Comparison of ENCODE assay signal across 9 cellular contexts in the genomic region with DNA sequence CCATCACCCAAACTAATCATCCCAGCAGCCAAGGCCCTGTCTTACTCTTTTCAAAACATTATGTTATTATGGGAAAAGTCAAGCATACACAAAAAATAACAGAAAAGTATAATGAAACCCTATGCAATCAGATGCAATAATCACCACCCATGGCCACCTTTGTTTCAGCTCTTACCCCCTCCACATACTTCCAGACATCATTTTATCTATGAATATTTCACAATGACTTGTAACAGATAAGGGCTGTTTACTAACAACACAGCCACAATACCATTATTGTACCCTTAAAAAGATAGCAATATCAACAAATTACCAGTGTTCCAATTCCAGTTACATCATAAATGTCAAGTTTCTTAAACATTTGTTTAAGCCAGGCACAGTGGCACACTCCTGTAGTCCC. TPM values are rescaled to one million over a fixed set of nuclear protein-coding genes. Genes with fewer than 3 reads are reported as not detected.
"Had no signal": no experiment of that assay in that cellular context is flagged by ENCODE, and none has a peak within 500 bp of the region (broad histone marks: within the 10 kb centered on the region; RNA-seq: fewer than 3 reads in every experiment).

No MANE protein-coding gene starts in this region.

- H3K36me3 Mint-ChIP-seq: IgD-negative memory B cell had no signal

- H3K27ac ChIP-seq: HL-60, KMS-11 had no signal

- H3K4me3 Mint-ChIP-seq: IgD-negative memory B cell had no signal

- H3K27ac Mint-ChIP-seq: IgD-negative memory B cell had no signal

- H3K4me1 Mint-ChIP-seq: IgD-negative memory B cell had no signal

- DNase-seq: IMR-90, KBM-7, KG1 had no signal

- FAIRE-seq: HepG2, HTR-8/SVneo had no signal

- H3K4me2 ChIP-seq: KMS-11 had no signal

- H3K9ac ChIP-seq: KMS-11 had no signal

- ATAC-seq: HepG2 had no signal

RNA-seq across cellular contexts. Expression of a gene that starts 44.8 kb away (rescaled TPM):
- total RNA-seq: HT-29 had no signal
- polyA plus RNA-seq: IgD-negative memory B cell had no signal
